In genomic region chr7:121026577-121027111, GRCh38 we compare ENCODE assay signal across 23 cellular contexts. TPM values are rescaled to one million over a fixed set of nuclear protein-coding genes. Genes with fewer than 3 reads are reported as not detected.
DNase-seq lines count a peak whose midpoint lies in the region; ATAC-seq and TF ChIP-seq lines count a peak whose summit lies in the region.
"Had no signal": no experiment of that assay in that cellular context is flagged by ENCODE, and none has a peak within 500 bp of the region (broad histone marks: within the 10 kb centered on the region; RNA-seq: fewer than 3 reads in every experiment).

No MANE protein-coding gene starts in this region.

- H3K27me3 ChIP-seq in IMR-90 (ENCODE audit: control insufficient read depth, insufficient read depth, low read length) (no peaks in the 10 kb centered on the region), thoracic aorta (replicated peaks; ENCODE audit: insufficient read depth) (no peaks in the 10 kb centered on the region)

- H2BK120ac ChIP-seq in IMR-90 (ENCODE audit: low read depth, low read length): peak overlapping the region; percentile 67

- POLR2A ChIA-PET in IMR-90 (lab: Charles Lee; ENCODE audit: unreplicated experiment): interaction anchor here (0.6 kb wide), 3 partner anchors 37 to 1000 kb away, joined by 3 to 9 read pairs (median 5); no protein-coding TSS in a partner anchor

- peak overlapping the region; percentile 77 for H3K4ac ChIP-seq in IMR-90 (ENCODE audit: low read depth, low read length)

- H3K9ac ChIP-seq in IMR-90 (ENCODE audit: low read depth, low read length): no peak overlapping the region
- H3K9ac ChIP-seq: SK-N-SH had no signal

- H2BK15ac ChIP-seq in IMR-90 (ENCODE audit: low read depth, low read length): peak overlapping the region; percentile 77; the same call in 2 of the 3 replicates

- CTCF ChIA-PET in Calu3 (lab: Charles Lee): interaction anchor here (0.7 kb wide), 1 partner anchor 748 kb away, joined by 4 read pairs; no protein-coding TSS in a partner anchor
- CTCF ChIA-PET in IMR-90 (lab: Yijun Ruan, JAX): interaction anchor here (0.6 to 1.1 kb wide), 4 partner anchors 16 to 316 kb away, joined by 3 to 5 read pairs (median 4); no protein-coding TSS in a partner anchor

- H2BK20ac ChIP-seq in IMR-90 (ENCODE audit: low read depth, low read length): no peak overlapping the region

- no peaks in the 10 kb centered on the region for H3K27me3 Mint-ChIP-seq in Calu3 (ENCODE audit: unreplicated experiment)
- H3K27me3 Mint-ChIP-seq in mesothelial cell of epicardium (ENCODE audit: low read depth): no peaks in the 10 kb centered on the region

- no peaks in the 10 kb centered on the region for H3K36me3 ChIP-seq in IMR-90 (ENCODE audit: control insufficient read depth, insufficient read depth, low read length)
- H3K36me3 ChIP-seq in thoracic aorta: no peaks in the 10 kb centered on the region

- peaks cover 19% of the 10 kb centered on the region for H3K4me1 Mint-ChIP-seq in Calu3 (ENCODE audit: low read depth, unreplicated experiment)
- H3K4me1 Mint-ChIP-seq in mesothelial cell of epicardium: peaks cover 73% of the 10 kb centered on the region
- H3K4me1 Mint-ChIP-seq: CD4-positive, alpha-beta memory T cell had no signal

- TF ChIP-seq RAD21 in IMR-90 (IDR thresholded peaks at IDR 0.05; ENCODE audit: low read length): no peak

- ATAC-seq in IMR-90 (ENCODE audit: low read depth) (no peak), thoracic aorta (ENCODE audit: insufficient number of reproducible peaks, low FRiP score, low read depth) (no peak), HG02642 (IDR thresholded peaks at IDR 0.05; ENCODE audit: poor library complexity, unreplicated experiment) (no peak), sciatic nerve (no peak)
- ATAC-seq: PC-3 had no signal

- TF ChIP-seq CTCF in Calu3 (IDR thresholded peaks at IDR 0.05; ENCODE audit: unreplicated experiment): no peak
- no peak for TF ChIP-seq CTCF in IMR-90 (conservative IDR thresholded peaks at IDR 0.05; ENCODE audit: low read depth, low read length)
- TF ChIP-seq CTCF in mesothelial cell of epicardium (IDR thresholded peaks at IDR 0.05; ENCODE audit: unreplicated experiment): no peak
- TF ChIP-seq CTCF in thoracic aorta (IDR thresholded peaks at IDR 0.05): no peak

- H3K79me1 ChIP-seq in IMR-90 (ENCODE audit: low read depth in 1 of 2, low read length in 2 of 2): peaks cover 22 to 56% of the 10 kb centered on the region in 2 experiments

- peak overlapping the region in 1 of 2 experiments; percentile 67; a peak in 2 of 4 replicates for H4K8ac ChIP-seq in IMR-90 (ENCODE audit: low read depth in 2 of 2, low read length in 2 of 2)

- peak overlapping the region; percentile 95 for H2BK5ac ChIP-seq in IMR-90 (ENCODE audit: low read depth, low read length, poor library complexity, severe bottlenecking)

- H3K4me3 Mint-ChIP-seq in Calu3 (ENCODE audit: low read depth, unreplicated experiment) (no peak overlapping the region), mesothelial cell of epicardium (no peak overlapping the region)
- H3K4me3 Mint-ChIP-seq: CD4-positive, alpha-beta memory T cell had no signal

- H3K27ac Mint-ChIP-seq in Calu3 (ENCODE audit: unreplicated experiment): peak overlapping the region; percentile 48
- peak overlapping the region; percentile 58 for H3K27ac Mint-ChIP-seq in mesothelial cell of epicardium
- H3K27ac Mint-ChIP-seq: CD4-positive, alpha-beta memory T cell had no signal

- H3K18ac ChIP-seq in IMR-90 (ENCODE audit: low read depth, low read length): 0 out of 2 replicates have a peak overlapping the region, but pooled peaks have one; percentile 69

- H3K36me3 Mint-ChIP-seq in Calu3 (ENCODE audit: insufficient read depth, unreplicated experiment) (no peaks in the 10 kb centered on the region), mesothelial cell of epicardium (peaks cover 3% of the 10 kb centered on the region)
- H3K36me3 Mint-ChIP-seq: CD4-positive, alpha-beta memory T cell had no signal

- H4K20me1 ChIP-seq in IMR-90 (ENCODE audit: insufficient read depth, low read length): no peaks in the 10 kb centered on the region

- no peak overlapping the region for H2AK9ac ChIP-seq in IMR-90 (replicated peaks; ENCODE audit: low read depth, low read length, poor library complexity)

- dilution Hi-C loops in IMR-90 (cut with HindIII; ENCODE audit: low sequenced_read_pairs, unreplicated experiment): no loop called here

- H3K9me3 Mint-ChIP-seq in Calu3 (ENCODE audit: low read depth, unreplicated experiment) (no peaks in the 10 kb centered on the region), mesothelial cell of epicardium (peaks cover 14% of the 10 kb centered on the region)
- H3K9me3 Mint-ChIP-seq: CD4-positive, alpha-beta memory T cell had no signal

- in situ Hi-C loops in IMR-90 (cut with MboI; ENCODE audit: low sequenced_read_pairs): no loop called here

- H3K14ac ChIP-seq in IMR-90 (replicated peaks; ENCODE audit: low read depth, low read length): no peak overlapping the region; the same call in 1 of the 2 replicates

- peaks cover 14% of the 10 kb centered on the region for H3K4me1 ChIP-seq in IMR-90 (ENCODE audit: control insufficient read depth, insufficient read depth, low read length)
- peaks cover 22 to 66% of the 10 kb centered on the region in 2 donors for H3K4me1 ChIP-seq in thoracic aorta (ENCODE audit: control insufficient read depth in 1 of 2, low read depth in 2 of 2)

- H3K27ac ChIP-seq in IMR-90 (ENCODE audit: insufficient read depth, low read length) (peak overlapping the region; percentile 47; the same call in 1 of the 2 replicates), thoracic aorta (peak overlapping the region; percentile 56 to 71)
- H3K27ac ChIP-seq: HL-60 had no signal

- H4K5ac ChIP-seq in IMR-90 (ENCODE audit: low read depth, low read length): peak overlapping the region; percentile 70; the same call in 1 of the 2 replicates

- no peak overlapping the region for H2AFZ ChIP-seq in IMR-90 (replicated peaks; ENCODE audit: low read length, poor library complexity)

- H3K56ac ChIP-seq in IMR-90 (ENCODE audit: extremely low read depth, insufficient read depth, low read length): no peak overlapping the region

- H2AK5ac ChIP-seq in IMR-90 (ENCODE audit: low read depth, low read length): peak overlapping the region; percentile 77; the same call in 1 of the 2 replicates

- H3K9me1 ChIP-seq in IMR-90 (ENCODE audit: insufficient read depth, low read length): peaks cover 5% of the 10 kb centered on the region

- no CpG with 5 or more reads among the region's 3 CpGs for WGBS in IMR-90 (ENCODE audit: extremely low coverage in 2 of 2, insufficient read length in 1 of 2), 2 experiments

- peak overlapping the region; percentile 64; the same call in 1 of the 2 replicates for H3K23ac ChIP-seq in IMR-90 (ENCODE audit: low read depth, low read length)

- intact Hi-C loops in Calu3 (cut with micrococcal nuclease; ENCODE audit: unreplicated experiment) (no loop called here), IMR-90 (cut with micrococcal nuclease) (no loop called here), sciatic nerve (cut with DNase I) (no loop called here)

- no peak for TF ChIP-seq POLR2A in IMR-90 (IDR thresholded peaks at IDR 0.05; ENCODE audit: low read depth, low read length)

- no TSS peak for BruUV-seq in Calu3 (replicated peaks; lab: Mats Ljungman, UMichigan)
- no TSS peak for BruUV-seq in IMR-90 (replicated peaks; lab: Mats Ljungman, UMichigan)

- no peak overlapping the region for H3K4me2 ChIP-seq in IMR-90 (ENCODE audit: low read depth, low read length)
- H3K4me2 ChIP-seq: SK-N-SH had no signal

- DNase-seq in Calu3: no peak
- DNase-seq in IMR-90: no peak
- DNase-seq in mesothelial cell of epicardium (ENCODE audit: low spot score in 2 of 2, unreplicated experiment in 2 of 2): no peak
- no peak for DNase-seq in thoracic aorta (ENCODE audit: low spot score)
- no peak for DNase-seq in activated CD4-positive, CD25-positive, alpha-beta regulatory T cell treated with anti-CD3 and anti-CD28 coated beads, Interleukin-2, amount 50 U/mL, for 72 hours
- DNase-seq in sciatic nerve (ENCODE audit: low spot score): no peak
- DNase-seq: C1 segment of cervical spinal cord; CD4-positive, alpha-beta memory T cell; DMS153; HCEC 1CT; Karpas-422; NCI-H1092; NCI-H1417 treated with DMSO at 0.1 percent for 48 hours; NCI-H1694 treated with DMSO at 0.1 percent for 48 hours; NCI-H2081 treated with DMSO at 0.1 percent for 48 hours; NCI-H446 treated with DMSO at 0.1 percent for 48 hours; NCI-H526; NCI-H82; NK-92 treated with Interleukin-12 subunit alpha and Interleukin-12 subunit beta, amount 100 ng/mL, for 24 hours; PC-3; SK-N-SH had no signal

- no peaks in the 10 kb centered on the region for H3K9me3 ChIP-seq in IMR-90 (ENCODE audit: control insufficient read depth, insufficient read depth, low read length)
- H3K9me3 ChIP-seq in thoracic aorta: no peaks in the 10 kb centered on the region
- H3K9me3 ChIP-seq: SK-N-SH had no signal

- H3K4me3 ChIP-seq in IMR-90 (ENCODE audit: insufficient read depth, low read depth, low read length) (no peak overlapping the region), thoracic aorta (no peak overlapping the region)

- peak overlapping the region; percentile 57 for H4K91ac ChIP-seq in IMR-90 (ENCODE audit: insufficient read depth, low read depth, low read length)

TF ChIP-seq in IMR-90, 13 proteins besides CTCF, POLR2A, EP300 and RAD21 (continues in another document):
- TF ChIP-seq SMC3 (IDR thresholded peaks at IDR 0.05; ENCODE audit: low read depth, low read length): no peak
- TF ChIP-seq MXI1 (IDR thresholded peaks at IDR 0.05; ENCODE audit: borderline replicate concordance, low read depth, low read length): no peak
- no peak for TF ChIP-seq CHD1 (IDR thresholded peaks at IDR 0.05; ENCODE audit: low read depth, low read length)
- TF ChIP-seq RFX5 (IDR thresholded peaks at IDR 0.05; ENCODE audit: low read depth, low read length): no peak
- no peak for TF ChIP-seq USF2 (IDR thresholded peaks at IDR 0.05; ENCODE audit: low read depth, low read length)

RNA-seq across cellular contexts. Expression of gene CPED1, which starts 38.1 kb away (rescaled TPM):
- total RNA-seq in Calu3 (2022) (0.24 and 0.76 TPM in 2 replicates), IMR-90 (2012; rRNA removed) (96.8 and 102 TPM in 2 replicates), mesothelial cell of epicardium (23.9 to 26.4 TPM (median 25.6 TPM) in 3 replicates), thoracic aorta (100 to 1,000 TPM in 1 of 2 donors, 10 to 100 TPM in 1; 77.4 to 126 TPM), sciatic nerve (41.9 TPM)
- 28.7 and 31.2 TPM in 2 replicates for polyA plus RNA-seq in IMR-90 (2012; rRNA removed)
- 11.9 and 18.5 TPM in 2 replicates for polyA plus RNA-seq in IMR-90 (2012; cell fraction: cytosol; rRNA removed)
- polyA plus RNA-seq in IMR-90 (2012; cell fraction: nucleus; rRNA removed; ENCODE audit: low replicate concordance): 9.1 and 28.6 TPM in 2 replicates
- polyA plus RNA-seq: CD4-positive, alpha-beta memory T cell had no signal

Comparison
In these comparisons a context has a peak if more than half of its experiments do, and no peak if none do; other contexts are left out.
1. RNA of gene CPED1, which starts 38.1 kb away (total RNA-seq): 77.4 to 126 TPM in thoracic aorta, 96.8 to 102 TPM in IMR-90, 41.9 TPM in sciatic nerve (single experiment) and 23.9 to 26.4 TPM in mesothelial cell of epicardium; 0.24 to 0.76 TPM in Calu3; every median in the first group is over 10 times any median in the second.